ENCODE assay signal across 29 cellular contexts in the genomic region with DNA sequence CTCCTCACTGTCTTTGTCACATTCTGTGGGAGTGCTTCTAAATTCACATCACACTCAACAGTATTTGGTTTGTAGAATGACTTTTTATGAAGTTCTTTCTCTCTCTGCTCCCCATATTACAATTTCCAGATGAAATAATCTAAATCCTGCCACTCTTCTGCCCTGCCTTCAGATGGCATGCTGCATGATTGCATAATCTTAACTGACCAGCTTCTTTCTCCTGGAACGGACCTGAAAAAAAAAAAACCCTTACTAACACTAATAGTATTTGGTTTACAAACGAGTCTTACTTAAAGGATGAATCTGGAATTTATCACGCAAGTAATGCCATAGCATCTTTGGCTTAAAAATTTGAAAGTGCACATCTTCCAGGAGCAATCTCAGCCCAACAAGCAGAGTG.
"Had no signal": no experiment of that assay in that cellular context is flagged by ENCODE, and none has a peak within 500 bp of the region (broad histone marks: within the 10 kb centered on the region; RNA-seq: fewer than 3 reads in every experiment).

No MANE protein-coding gene starts in this region.

- H3K9me3 ChIP-seq: MG63, SJCRH30 had no signal

- FAIRE-seq: K562 had no signal

- ATAC-seq: activated CD8-positive, alpha-beta memory T cell treated with anti-CD3 and anti-CD28 coated beads, Interleukin-2, amount 10 ng/mL, durations not matched to agents 7 days and 5 days; activated naive CD8-positive, alpha-beta T cell treated with anti-CD3 and anti-CD28 coated beads, Interleukin-2, amount 50 U/mL, for 24 hours; K562; Panc1 had no signal

- H3K4me3 ChIP-seq: K562, MG63, SJCRH30, SK-N-MC had no signal

- H3K4me1 ChIP-seq: SJCRH30 had no signal

- H3K27ac ChIP-seq: SJCRH30, SK-N-MC, VCaP had no signal

- H3K27me3 ChIP-seq: MG63, SJCRH30 had no signal

- H3K36me3 ChIP-seq: MG63, SJCRH30 had no signal

- DNase-seq: activated CD4-positive, alpha-beta memory T cell treated with anti-CD3 and anti-CD28 coated beads, Interleukin-2, amount 10 ng/mL, durations not matched to agents 7 days and 5 days; activated CD4-positive, alpha-beta T cell treated with anti-CD3 and anti-CD28 coated beads for 1 hour; activated CD4-positive, alpha-beta T cell treated with anti-CD3 and anti-CD28 coated beads for 48 hours; activated CD4-positive, CD25-positive, alpha-beta regulatory T cell; activated CD8-positive, alpha-beta memory T cell treated with anti-CD3 and anti-CD28 coated beads for 24 hours; activated CD8-positive, alpha-beta memory T cell treated with anti-CD3 and anti-CD28 coated beads, Interleukin-2, amount 10 ng/mL, durations not matched to agents 7 days and 5 days; activated CD8-positive, alpha-beta memory T cell treated with anti-CD3 and anti-CD28 coated beads, Interleukin-2, amount 50 U/mL, for 48 hours; activated effector memory CD4-positive, alpha-beta T cell treated with Interleukin-2 at 50 U/mL for 16 hours; activated naive CD4-positive, alpha-beta T cell treated with anti-CD3 and anti-CD28 coated beads, Interleukin-2, amount 10 ng/mL, durations not matched to agents 7 days and 5 days; activated naive CD8-positive, alpha-beta T cell treated with anti-CD3 and anti-CD28 coated beads, Interleukin-2, amount 50 U/mL, for 24 hours; activated T-cell treated with anti-CD3 and anti-CD28 coated beads, Interleukin-2, amount 50 U/mL, for 48 hours; anterior cingulate cortex; central memory CD4-positive, alpha-beta T cell; Karpas-422; MG63; NCI-H1048; NCI-H1105 treated with DMSO at 0.1 percent for 48 hours; NCI-H1436; NCI-H1694; NCI-H1930; NCI-H2081 treated with DMSO at 0.1 percent for 48 hours; NCI-H226; NCI-H524 treated with DMSO at 0.1 percent for 48 hours; SHP77; SJCRH30 had no signal
